Comparison of ENCODE assay signal across 8 cellular contexts in genomic region chr1:37859507-37860345, GRCh38. TPM values are rescaled to one million over a fixed set of nuclear protein-coding genes. Genes with fewer than 3 reads are reported as not detected.
DNase-seq lines count a peak whose midpoint lies in the region; ATAC-seq, FAIRE-seq and TF ChIP-seq lines count a peak whose summit lies in the region.

MTF1 (minus strand) TSS chr1:37859592; CDS start chr1:37857658, 1,934 bp downstream.

- peak within 1 kb of the TSS; percentile 96 to 100 (median 99) for H3K4me3 Mint-ChIP-seq in immature natural killer cell

- H3K4me1 Mint-ChIP-seq in immature natural killer cell = peaks cover 26 to 40% of the 10 kb centered on the region in 2 donors

- peaks cover 4 to 8% (median 6%) of the 10 kb centered on the region in 3 donors for H3K27me3 Mint-ChIP-seq in immature natural killer cell (ENCODE audit: low read depth in 3 of 3)

- intact Hi-C loops in spleen (cut with DNase I; ENCODE audit: low total_unique reads) = loop anchor here (5.0 to 10.0 kb wide), 2 partner anchors 52 to 165 kb away; partner anchors contain the start of genes C1orf122, CDCA8 and YRDC

- TF ChIP-seq CTCF in WI38 (IDR thresholded peaks at IDR 0.05; ENCODE audit: low read depth, low read length) = peak; percentile 83
- peak; percentile 87 for TF ChIP-seq CTCF in bronchial epithelial cell (IDR thresholded peaks at IDR 0.05; ENCODE audit: insufficient read depth, low read length, severe bottlenecking)
- TF ChIP-seq CTCF in spleen (IDR thresholded peaks at IDR 0.05 in 8 of 11, conservative IDR thresholded peaks at IDR 0.05 in 3 of 11) = peak; percentile 84 to 95 (median 89)

- H3K4me1 ChIP-seq in spleen = peaks cover 29 to 55% (median 49%) of the 10 kb centered on the region in 6 donors

- peak in 1 of 3 donors; percentile 42 for TF ChIP-seq POLR2A in spleen (IDR thresholded peaks at IDR 0.05)

- H3K9me3 Mint-ChIP-seq in immature natural killer cell = no peaks in the 10 kb centered on the region

- no peak for FAIRE-seq in bronchial epithelial cell (lab: Jason Lieb, UNC)

- WGBS in spleen, 5 donors = 0 to 1% (median 0%) methylated on average over 47 to 61 of the region's 61 CpGs

- peak within 1 kb of the TSS; percentile 85 to 98 (median 92) for H3K27ac ChIP-seq in spleen

- H3K36me3 ChIP-seq in bronchial epithelial cell (ENCODE audit: control insufficient read depth, insufficient read depth, low read length) (peaks cover 6% of the 10 kb centered on the region), spleen (peaks cover 2 to 68% (median 55%) of the 10 kb centered on the region in 6 donors)

- peak; percentile 93 for ATAC-seq in GM18907 (IDR thresholded peaks at IDR 0.05; ENCODE audit: unreplicated experiment)
- peak; percentile 89 for ATAC-seq in HG03159 (IDR thresholded peaks at IDR 0.05; ENCODE audit: unreplicated experiment)

- peaks cover 4 to 23% (median 10%) of the 10 kb centered on the region in 3 donors for H3K36me3 Mint-ChIP-seq in immature natural killer cell

- H3K27ac Mint-ChIP-seq in immature natural killer cell = peak within 1 kb of the TSS; percentile 88 to 99 (median 96)

- peak; percentile 99 for DNase-seq in AG08396 (ENCODE audit: low spot score)
- peak; percentile 92 for DNase-seq in NCI-H2227 treated with DMSO at 0.1 percent for 48 hours (lab: John Stamatoyannopoulos, UW)
- DNase-seq in bronchial epithelial cell (ENCODE audit: low read depth) = peak; percentile 92
- peak; percentile 97 for DNase-seq in immature natural killer cell
- peak; percentile 99 for DNase-seq in spleen

- no peaks in the 10 kb centered on the region for H3K27me3 ChIP-seq in bronchial epithelial cell (ENCODE audit: control insufficient read depth, insufficient read depth, low read length)
- no peaks in the 10 kb centered on the region for H3K27me3 ChIP-seq in spleen (replicated peaks in 1 of 7)

- no peaks in the 10 kb centered on the region for H3K9me3 ChIP-seq in spleen

- peak within 1 kb of the TSS; percentile 100 for H3K4me3 ChIP-seq in WI38 (ENCODE audit: low read depth, low read length)
- peak within 1 kb of the TSS; percentile 99 for H3K4me3 ChIP-seq in bronchial epithelial cell (ENCODE audit: low read depth, low read length)
- H3K4me3 ChIP-seq in spleen = peak within 1 kb of the TSS; percentile 77 to 100 (median 98)

RNA-seq across cellular contexts. Expression of gene MTF1, which starts in this region (rescaled TPM):
- total RNA-seq in bronchial epithelial cell (3.7 and 5.6 TPM in 2 replicates), spleen (10 to 100 TPM in 6 of 7 donors, 1 to 10 TPM in 1; 9.3 to 49.8 (median 26.6) TPM)
- polyA plus RNA-seq in immature natural killer cell (10 to 100 TPM in 2 of 3 donors, 1 to 10 TPM in 1; 7.7 to 19.0 (median 14.5) TPM), spleen (1 to 10 TPM; 1.3 to 3.1 (median 1.5) TPM)

Comparison
In these comparisons a context has a peak if more than half of its experiments do, and no peak if none do; other contexts are left out.
1. Peak in every context shown above with its lines: DNase-seq, ATAC-seq, H3K4me3 ChIP-seq and H3K27ac ChIP-seq.